Comparison of ENCODE assay signal across 23 cellular contexts in genomic region chr10:3233486-3233990, GRCh38.
DNase-seq lines count a peak whose midpoint lies in the region; ATAC-seq, FAIRE-seq and TF ChIP-seq lines count a peak whose summit lies in the region.
"Had no signal": no experiment of that assay in that cellular context is flagged by ENCODE, and none has a peak within 500 bp of the region (broad histone marks: within the 10 kb centered on the region; RNA-seq: fewer than 3 reads in every experiment).

No MANE protein-coding gene starts in this region.

- no peak overlapping the region for H3K4me2 ChIP-seq in IMR-90 (ENCODE audit: low read depth, low read length)
- no peak overlapping the region for H3K4me2 ChIP-seq in endothelial cell of umbilical vein (ENCODE audit: insufficient read depth, low read length)
- H3K4me2 ChIP-seq: A549, GM23338 had no signal

- no peak overlapping the region for H3K18ac ChIP-seq in IMR-90 (ENCODE audit: low read depth, low read length)

- H3K9ac ChIP-seq in IMR-90 (ENCODE audit: low read depth, low read length) (no peak overlapping the region), endothelial cell of umbilical vein (replicated peaks; ENCODE audit: extremely low read depth, insufficient read depth, low read length) (no peak overlapping the region)

- H3K79me1 ChIP-seq in IMR-90 (ENCODE audit: low read depth in 1 of 2, low read length in 2 of 2), result no peaks in the 10 kb centered on the region

- H2AFZ ChIP-seq in IMR-90 (replicated peaks; ENCODE audit: low read length, poor library complexity) (no peak overlapping the region), endothelial cell of umbilical vein (ENCODE audit: low read depth, low read length) (no peak overlapping the region)
- H2AFZ ChIP-seq: GM23338 had no signal

- H3K23ac ChIP-seq in IMR-90 (ENCODE audit: low read depth, low read length), result no peak overlapping the region

- H3K9me3 ChIP-seq in IMR-90 (ENCODE audit: control insufficient read depth, insufficient read depth, low read length) (no peaks in the 10 kb centered on the region), endothelial cell of umbilical vein (replicated peaks; ENCODE audit: control insufficient read depth, insufficient read depth, low read length) (no peaks in the 10 kb centered on the region)
- H3K9me3 ChIP-seq: A549 had no signal

- peak overlapping the region; percentile 20; the same call in 1 of the 2 replicates for H2AK5ac ChIP-seq in IMR-90 (ENCODE audit: low read depth, low read length)

- H3K9me3 Mint-ChIP-seq in activated T-helper 17 cell treated with anti-CD3 and anti-CD28 coated beads, Interleukin-2, amount 50 U/mL, for 72 hours, result no peaks in the 10 kb centered on the region
- H3K9me3 Mint-ChIP-seq in stimulated activated effector memory CD8-positive, alpha-beta T cell treated with anti-CD3 and anti-CD28 coated beads, Interleukin-12 subunit alpha, Interleukin-12 subunit beta, amount 100 ng/mL, for 72 hours, result no peaks in the 10 kb centered on the region
- H3K9me3 Mint-ChIP-seq: CD4-positive, alpha-beta T cell; HFFc6; IgD-negative memory B cell had no signal

- H3K27ac Mint-ChIP-seq in activated T-helper 17 cell treated with anti-CD3 and anti-CD28 coated beads, Interleukin-2, amount 50 U/mL, for 72 hours, result no peak overlapping the region
- no peak overlapping the region for H3K27ac Mint-ChIP-seq in stimulated activated effector memory CD8-positive, alpha-beta T cell treated with anti-CD3 and anti-CD28 coated beads, Interleukin-12 subunit alpha, Interleukin-12 subunit beta, amount 100 ng/mL, for 72 hours
- H3K27ac Mint-ChIP-seq: CD4-positive, alpha-beta T cell; GM23338; HFFc6; IgD-negative memory B cell had no signal

- CTCF ChIA-PET in IMR-90 (lab: Yijun Ruan, JAX), result interaction anchor here (0.5 kb wide), 1 partner anchor 1423 kb away, joined by 3 read pairs; no protein-coding TSS in a partner anchor
- CTCF ChIA-PET in endothelial cell of umbilical vein (lab: Charles Lee), result no interaction called here

- H2BK5ac ChIP-seq in IMR-90 (ENCODE audit: low read depth, low read length, poor library complexity, severe bottlenecking), result no peak overlapping the region

- DNase-seq in IMR-90 (no peak), endothelial cell of umbilical vein (ENCODE audit: low read depth, low spot score) (peak; percentile 43), frontal cortex (ENCODE audit: low spot score in 2 of 2) (no peak), mucosa of gallbladder (ENCODE audit: low spot score) (no peak), amygdala (lab: John Stamatoyannopoulos, UW) (no peak)
- no peak for DNase-seq in stimulated activated effector memory CD8-positive, alpha-beta T cell treated with anti-CD3 and anti-CD28 coated beads, Interleukin-12 subunit alpha, Interleukin-12 subunit beta, amount 100 ng/mL, for 72 hours (ENCODE audit: low spot score in 2 of 2)
- DNase-seq: AML-193; CD4-positive, alpha-beta T cell; DMS153; DMS79; GDM1; H7; HFFc6 had no signal

- H3K56ac ChIP-seq in IMR-90 (ENCODE audit: extremely low read depth, insufficient read depth, low read length), result no peak overlapping the region

- TF ChIP-seq RAD21 in IMR-90 (IDR thresholded peaks at IDR 0.05; ENCODE audit: low read length), result no peak

- H3K9me1 ChIP-seq in IMR-90 (ENCODE audit: insufficient read depth, low read length), result peaks cover under 1% of the 10 kb centered on the region; the same call in 1 of the 2 replicates
- H3K9me1 ChIP-seq in endothelial cell of umbilical vein (replicated peaks; ENCODE audit: control insufficient read depth, extremely low read depth, insufficient read depth, low read length), result no peaks in the 10 kb centered on the region

- H3K4ac ChIP-seq in IMR-90 (ENCODE audit: low read depth, low read length), result no peak overlapping the region

- no peak overlapping the region for H4K91ac ChIP-seq in IMR-90 (ENCODE audit: insufficient read depth, low read depth, low read length)

- no peak overlapping the region; the same call in 1 of the 2 replicates for H3K14ac ChIP-seq in IMR-90 (replicated peaks; ENCODE audit: low read depth, low read length)

- no peak overlapping the region for H3K4me3 ChIP-seq in IMR-90 (ENCODE audit: insufficient read depth, low read depth, low read length)
- no peak overlapping the region for H3K4me3 ChIP-seq in endothelial cell of umbilical vein (replicated peaks in 1 of 3; ENCODE audit: insufficient read depth in 1 of 3, low read depth in 1 of 3, low read length in 3 of 3)
- H3K4me3 ChIP-seq: A549, GM23338 had no signal

- no peaks in the 10 kb centered on the region for H3K36me3 Mint-ChIP-seq in activated T-helper 17 cell treated with anti-CD3 and anti-CD28 coated beads, Interleukin-2, amount 50 U/mL, for 72 hours (ENCODE audit: low read depth)
- no peaks in the 10 kb centered on the region for H3K36me3 Mint-ChIP-seq in stimulated activated effector memory CD8-positive, alpha-beta T cell treated with anti-CD3 and anti-CD28 coated beads, Interleukin-12 subunit alpha, Interleukin-12 subunit beta, amount 100 ng/mL, for 72 hours
- H3K36me3 Mint-ChIP-seq: IgD-negative memory B cell had no signal

- H3K27me3 ChIP-seq in IMR-90 (ENCODE audit: control insufficient read depth, insufficient read depth, low read length), result no peaks in the 10 kb centered on the region
- peaks cover 0 to 2% of the 10 kb centered on the region in 2 experiments for H3K27me3 ChIP-seq in endothelial cell of umbilical vein (ENCODE audit: control insufficient read depth in 2 of 2, insufficient read depth in 2 of 2, low read length in 2 of 2)

- no peak overlapping the region for H2BK20ac ChIP-seq in IMR-90 (ENCODE audit: low read depth, low read length)

- H4K8ac ChIP-seq in IMR-90 (ENCODE audit: low read depth in 2 of 2, low read length in 2 of 2), result no peak overlapping the region

- FAIRE-seq in endothelial cell of umbilical vein (lab: Jason Lieb, UNC) (peak; percentile 73), frontal cortex (lab: Jason Lieb, UNC) (no peak)
- FAIRE-seq: A549, GM12892, GM18507, HTR-8/SVneo had no signal

- no peak for TF ChIP-seq CTCF in IMR-90 (conservative IDR thresholded peaks at IDR 0.05; ENCODE audit: low read depth, low read length)
- TF ChIP-seq CTCF in endothelial cell of umbilical vein (IDR thresholded peaks at IDR 0.05; ENCODE audit: extremely low read depth in 1 of 2, insufficient read depth in 1 of 2, low read depth in 1 of 2, low read length in 2 of 2), result no peak

- H4K5ac ChIP-seq in IMR-90 (ENCODE audit: low read depth, low read length), result no peak overlapping the region

- no peak for ATAC-seq in IMR-90 (ENCODE audit: low read depth)
- peak; percentile 61 for ATAC-seq in activated T-helper 17 cell treated with anti-CD3 and anti-CD28 coated beads, Interleukin-2, amount 50 U/mL, for 72 hours (replicated peaks)
- ATAC-seq in stimulated activated effector memory CD8-positive, alpha-beta T cell treated with anti-CD3 and anti-CD28 coated beads, Interleukin-12 subunit alpha, Interleukin-12 subunit beta, amount 100 ng/mL, for 72 hours, result peak; percentile 57
- ATAC-seq: A549, GM23338, HCT116 had no signal

- no peaks in the 10 kb centered on the region for H3K79me2 ChIP-seq in endothelial cell of umbilical vein (ENCODE audit: control insufficient read depth, insufficient read depth, low read length)

- TF ChIP-seq POLR2A in IMR-90 (IDR thresholded peaks at IDR 0.05; ENCODE audit: low read depth, low read length) (no peak), endothelial cell of umbilical vein (IDR thresholded peaks at IDR 0.05; ENCODE audit: low read depth, low read length) (no peak)

- H3K36me3 ChIP-seq in IMR-90 (ENCODE audit: control insufficient read depth, insufficient read depth, low read length) (no peaks in the 10 kb centered on the region), endothelial cell of umbilical vein (ENCODE audit: control insufficient read depth in 2 of 2, extremely low read depth in 1 of 2, insufficient read depth in 2 of 2, low read length in 2 of 2) (no peaks in the 10 kb centered on the region)

- H2AK9ac ChIP-seq in IMR-90 (replicated peaks; ENCODE audit: low read depth, low read length, poor library complexity), result no peak overlapping the region

- H3K27ac ChIP-seq in IMR-90 (ENCODE audit: insufficient read depth, low read length), result no peak overlapping the region
- no peak overlapping the region for H3K27ac ChIP-seq in endothelial cell of umbilical vein (ENCODE audit: insufficient read depth, low read depth, low read length)
- H3K27ac ChIP-seq: 22Rv1, A549, C4-2B had no signal

- no peak overlapping the region for H2BK15ac ChIP-seq in IMR-90 (ENCODE audit: low read depth, low read length)

- intact Hi-C loops in IMR-90 (cut with micrococcal nuclease), result loop anchor here (10.0 kb wide), 1 partner anchor 1011 kb away; no protein-coding TSS in a partner anchor
- intact Hi-C loops in endothelial cell of umbilical vein (cut with micrococcal nuclease), result loop anchor here (10.0 kb wide), 1 partner anchor 1121 kb away; no protein-coding TSS in a partner anchor

- BruUV-seq in IMR-90 (replicated peaks; lab: Mats Ljungman, UMichigan), result no TSS peak
- BruUV-seq in endothelial cell of umbilical vein (replicated peaks; lab: Mats Ljungman, UMichigan), result no TSS peak

- in situ Hi-C loops in IMR-90 (cut with MboI; ENCODE audit: low sequenced_read_pairs), result no loop called here

- WGBS in IMR-90 (ENCODE audit: extremely low coverage in 2 of 2, insufficient read length in 1 of 2), 2 experiments, result no CpG with 5 or more reads among the region's 5 CpGs

- peaks cover 14% of the 10 kb centered on the region for H3K27me3 Mint-ChIP-seq in activated T-helper 17 cell treated with anti-CD3 and anti-CD28 coated beads, Interleukin-2, amount 50 U/mL, for 72 hours

- no peak overlapping the region for H2BK120ac ChIP-seq in IMR-90 (ENCODE audit: low read depth, low read length)

- POLR2A ChIA-PET in IMR-90 (lab: Charles Lee; ENCODE audit: unreplicated experiment), result no interaction called here
- POLR2A ChIA-PET in endothelial cell of umbilical vein (lab: Charles Lee), result no interaction called here

- H3K4me1 Mint-ChIP-seq in activated T-helper 17 cell treated with anti-CD3 and anti-CD28 coated beads, Interleukin-2, amount 50 U/mL, for 72 hours, result peaks cover 2% of the 10 kb centered on the region
- no peaks in the 10 kb centered on the region for H3K4me1 Mint-ChIP-seq in stimulated activated effector memory CD8-positive, alpha-beta T cell treated with anti-CD3 and anti-CD28 coated beads, Interleukin-12 subunit alpha, Interleukin-12 subunit beta, amount 100 ng/mL, for 72 hours
- H3K4me1 Mint-ChIP-seq: IgD-negative memory B cell had no signal

- no peaks in the 10 kb centered on the region for H4K20me1 ChIP-seq in IMR-90 (ENCODE audit: insufficient read depth, low read length)
- no peaks in the 10 kb centered on the region for H4K20me1 ChIP-seq in endothelial cell of umbilical vein (replicated peaks; ENCODE audit: control insufficient read depth, extremely low read depth, insufficient read depth, low read length)

- dilution Hi-C loops in IMR-90 (cut with HindIII; ENCODE audit: low sequenced_read_pairs, unreplicated experiment), result no loop called here
- dilution Hi-C loops in endothelial cell of umbilical vein (cut with MboI; ENCODE audit: extremely low pct_ligation_motif_present, low sequenced_read_pairs), result no loop called here

- H3K4me1 ChIP-seq in IMR-90 (ENCODE audit: control insufficient read depth, insufficient read depth, low read length), result no peaks in the 10 kb centered on the region; the same call in 1 of the 2 replicates
- no peaks in the 10 kb centered on the region for H3K4me1 ChIP-seq in endothelial cell of umbilical vein (ENCODE audit: control insufficient read depth, extremely low read depth, insufficient read depth, low read length)
- H3K4me1 ChIP-seq: A549 had no signal

- no peak overlapping the region for H3K4me3 Mint-ChIP-seq in activated T-helper 17 cell treated with anti-CD3 and anti-CD28 coated beads, Interleukin-2, amount 50 U/mL, for 72 hours
- H3K4me3 Mint-ChIP-seq in stimulated activated effector memory CD8-positive, alpha-beta T cell treated with anti-CD3 and anti-CD28 coated beads, Interleukin-12 subunit alpha, Interleukin-12 subunit beta, amount 100 ng/mL, for 72 hours, result no peak overlapping the region
- H3K4me3 Mint-ChIP-seq: CD4-positive, alpha-beta T cell; GM23338; HFFc6; IgD-negative memory B cell had no signal
